In the genomic region with DNA sequence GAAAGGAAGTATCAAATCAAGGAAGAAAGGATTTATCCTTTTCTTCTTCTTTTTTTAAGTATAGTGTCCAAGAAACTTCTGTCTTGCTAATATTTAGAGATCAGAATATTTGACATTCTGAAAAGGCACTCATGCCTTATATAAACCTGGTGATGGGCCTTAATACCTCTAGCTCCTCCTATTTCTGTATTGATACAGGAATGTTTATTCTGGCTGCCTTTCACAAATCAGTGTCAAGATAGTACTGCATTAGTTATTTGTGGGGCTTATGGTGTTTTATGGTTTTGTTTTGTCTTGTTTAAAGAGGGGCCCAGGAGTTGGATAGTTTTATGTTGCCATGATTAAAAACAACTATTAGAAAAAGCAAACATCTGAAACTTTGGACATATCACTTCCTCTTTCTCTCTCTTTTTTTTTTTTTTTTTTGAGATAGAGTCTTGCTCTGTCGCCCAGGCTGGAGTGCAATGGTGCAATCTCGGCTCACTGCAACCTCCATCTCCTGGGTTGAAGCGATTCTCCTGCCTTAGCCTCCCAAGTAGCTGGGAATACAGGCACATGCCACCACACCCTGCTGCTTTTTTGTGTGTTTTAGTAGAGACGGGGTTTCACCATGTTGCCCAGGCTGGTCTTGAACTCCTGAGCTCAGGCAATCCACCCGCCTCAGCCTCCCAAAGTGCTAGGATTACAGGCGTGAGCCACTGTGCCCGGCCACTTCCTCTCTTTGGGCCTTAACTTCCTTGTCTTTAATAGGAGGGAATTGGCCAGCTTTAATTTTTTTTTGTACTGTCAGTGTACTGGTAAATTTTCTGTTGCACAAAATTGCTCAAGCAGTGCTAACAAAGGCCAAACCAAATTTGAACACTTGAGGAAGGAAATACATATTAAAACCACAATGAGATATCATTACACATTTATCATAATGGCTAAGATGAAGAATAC, we compare ENCODE assay signal across 8 cellular contexts.
A peak's percentile ranks its signal among the peaks of the same experiment; 100 is the strongest.
DNase-seq lines count a peak whose midpoint lies in the region; ATAC-seq and TF ChIP-seq lines count a peak whose summit lies in the region.
"Not testable (repeated sequence)": the region's sequence is repeated elsewhere in the genome, so short reads cannot be mapped to it uniquely, and the experiment has no call there.

No MANE protein-coding gene starts in this region.

- not testable (repeated sequence) for H3K9me3 Mint-ChIP-seq in IgD-negative memory B cell; T-helper 1 cell treated with Interleukin-12 subunit alpha and Interleukin-12 subunit beta and Interleukin-4 antibody, amounts not matched to agents 30 μg/mL and 1 μg/mL, for 36 hours; activated T-helper 1 cell treated with anti-CD3 and anti-CD28 coated beads, Interleukin-12 subunit alpha, Interleukin-12 subunit beta, Interleukin-2, Interleukin-4 antibody, amounts not matched to agents 30 ng/mL and 10 ng/mL and 1 ng/mL, durations not matched to agents 14 hours and 24 hours and 36 hours; naive thymus-derived CD8-positive, alpha-beta T cell

- 66 to 74% (median 70%) methylated on average over 7 of the region's 7 CpGs for WGBS in stomach, 5 donors

- POLR2A ChIA-PET in naive thymus-derived CD8-positive, alpha-beta T cell (lab: Charles Lee), result interaction anchor here (0.6 to 0.8 kb wide), 5 partner anchors 20 to 257 kb away, joined by 3 to 6 read pairs (median 3); no protein-coding TSS in a partner anchor

- peaks cover 71 to 78% (median 73%) of the 10 kb centered on the region in 3 donors for H3K4me1 Mint-ChIP-seq in IgD-negative memory B cell
- H3K4me1 Mint-ChIP-seq in T-helper 1 cell treated with Interleukin-12 subunit alpha and Interleukin-12 subunit beta and Interleukin-4 antibody, amounts not matched to agents 30 μg/mL and 1 μg/mL, for 36 hours (ENCODE audit: low read depth), result peaks cover 39% of the 10 kb centered on the region
- H3K4me1 Mint-ChIP-seq in activated T-helper 1 cell treated with anti-CD3 and anti-CD28 coated beads, Interleukin-12 subunit alpha, Interleukin-12 subunit beta, Interleukin-2, Interleukin-4 antibody, amounts not matched to agents 30 ng/mL and 10 ng/mL and 1 ng/mL, durations not matched to agents 14 hours and 24 hours and 36 hours (ENCODE audit: low read depth), result peaks cover 58% of the 10 kb centered on the region
- peaks cover 30 to 87% (median 71%) of the 10 kb centered on the region in 4 donors for H3K4me1 Mint-ChIP-seq in naive thymus-derived CD8-positive, alpha-beta T cell

- peak overlapping the region; percentile 48 for H3K27ac ChIP-seq in C4-2B
- peak overlapping the region; percentile 76 for H3K27ac ChIP-seq in left ventricle myocardium inferior (replicated peaks)
- peak overlapping the region in 4 of 5 donors; percentile 20 to 76 (median 70) for H3K27ac ChIP-seq in stomach

- H3K36me3 Mint-ChIP-seq in IgD-negative memory B cell, result peaks cover 15% of the 10 kb centered on the region
- peaks cover 21% of the 10 kb centered on the region for H3K36me3 Mint-ChIP-seq in T-helper 1 cell treated with Interleukin-12 subunit alpha and Interleukin-12 subunit beta and Interleukin-4 antibody, amounts not matched to agents 30 μg/mL and 1 μg/mL, for 36 hours (ENCODE audit: low read depth)
- peaks cover 26% of the 10 kb centered on the region for H3K36me3 Mint-ChIP-seq in activated T-helper 1 cell treated with anti-CD3 and anti-CD28 coated beads, Interleukin-12 subunit alpha, Interleukin-12 subunit beta, Interleukin-2, Interleukin-4 antibody, amounts not matched to agents 30 ng/mL and 10 ng/mL and 1 ng/mL, durations not matched to agents 14 hours and 24 hours and 36 hours (ENCODE audit: low read depth)
- peaks cover 0 to 45% (median 10%) of the 10 kb centered on the region in 3 donors for H3K36me3 Mint-ChIP-seq in naive thymus-derived CD8-positive, alpha-beta T cell

- peak overlapping the region; percentile 19 to 87 (median 74) for H3K4me3 Mint-ChIP-seq in IgD-negative memory B cell
- peak overlapping the region; percentile 19 for H3K4me3 Mint-ChIP-seq in T-helper 1 cell treated with Interleukin-12 subunit alpha and Interleukin-12 subunit beta and Interleukin-4 antibody, amounts not matched to agents 30 μg/mL and 1 μg/mL, for 36 hours
- not testable (repeated sequence) for H3K4me3 Mint-ChIP-seq in activated T-helper 1 cell treated with anti-CD3 and anti-CD28 coated beads, Interleukin-12 subunit alpha, Interleukin-12 subunit beta, Interleukin-2, Interleukin-4 antibody, amounts not matched to agents 30 ng/mL and 10 ng/mL and 1 ng/mL, durations not matched to agents 14 hours and 24 hours and 36 hours
- H3K4me3 Mint-ChIP-seq in naive thymus-derived CD8-positive, alpha-beta T cell, result peak overlapping the region in 6 of 10 donors; percentile 4 to 70 (median 18)

- not testable (repeated sequence) for TF ChIP-seq POLR2A in stomach (IDR thresholded peaks at IDR 0.05)

- DNase-seq in NOMO-1 treated with dmso at 0.1 percent for 144 hours (lab: John Stamatoyannopoulos, UW; ENCODE audit: unreplicated experiment), result peak; percentile 79
- DNase-seq in activated T-helper 1 cell treated with anti-CD3 and anti-CD28 coated beads, Interleukin-12 subunit alpha, Interleukin-12 subunit beta, Interleukin-2, Interleukin-4 antibody, amounts not matched to agents 30 ng/mL and 10 ng/mL and 1 ng/mL, durations not matched to agents 14 hours and 24 hours and 36 hours (ENCODE audit: low spot score); left ventricle myocardium inferior; naive thymus-derived CD8-positive, alpha-beta T cell; stomach: not testable (repeated sequence)

- TF ChIP-seq EP300 in stomach (IDR thresholded peaks at IDR 0.05), result not testable (repeated sequence)

- ATAC-seq in naive thymus-derived CD8-positive, alpha-beta T cell, result not testable (repeated sequence)

- peaks cover 67% of the 10 kb centered on the region for H3K4me1 ChIP-seq in left ventricle myocardium inferior
- H3K4me1 ChIP-seq in stomach, result peaks cover 24 to 57% (median 39%) of the 10 kb centered on the region in 4 donors

- not testable (repeated sequence) for H3K4me3 ChIP-seq in left ventricle myocardium inferior, stomach

- peak overlapping the region; percentile 59 to 96 (median 95) for H3K27ac Mint-ChIP-seq in IgD-negative memory B cell
- H3K27ac Mint-ChIP-seq in T-helper 1 cell treated with Interleukin-12 subunit alpha and Interleukin-12 subunit beta and Interleukin-4 antibody, amounts not matched to agents 30 μg/mL and 1 μg/mL, for 36 hours, result not testable (repeated sequence)
- peak overlapping the region; percentile 59 for H3K27ac Mint-ChIP-seq in activated T-helper 1 cell treated with anti-CD3 and anti-CD28 coated beads, Interleukin-12 subunit alpha, Interleukin-12 subunit beta, Interleukin-2, Interleukin-4 antibody, amounts not matched to agents 30 ng/mL and 10 ng/mL and 1 ng/mL, durations not matched to agents 14 hours and 24 hours and 36 hours
- peak overlapping the region in 6 of 10 donors; percentile 38 to 71 (median 58) for H3K27ac Mint-ChIP-seq in naive thymus-derived CD8-positive, alpha-beta T cell

- H3K27me3 ChIP-seq in left ventricle myocardium inferior (ENCODE audit: low read depth); stomach: not testable (repeated sequence)

- TF ChIP-seq CTCF in C4-2B (conservative IDR thresholded peaks at IDR 0.05); left ventricle myocardium inferior (IDR thresholded peaks at IDR 0.05; ENCODE audit: borderline replicate concordance); stomach (IDR thresholded peaks at IDR 0.05): not testable (repeated sequence)

- H3K27me3 Mint-ChIP-seq in IgD-negative memory B cell; T-helper 1 cell treated with Interleukin-12 subunit alpha and Interleukin-12 subunit beta and Interleukin-4 antibody, amounts not matched to agents 30 μg/mL and 1 μg/mL, for 36 hours (ENCODE audit: low read depth); activated T-helper 1 cell treated with anti-CD3 and anti-CD28 coated beads, Interleukin-12 subunit alpha, Interleukin-12 subunit beta, Interleukin-2, Interleukin-4 antibody, amounts not matched to agents 30 ng/mL and 10 ng/mL and 1 ng/mL, durations not matched to agents 14 hours and 24 hours and 36 hours (ENCODE audit: insufficient read depth); naive thymus-derived CD8-positive, alpha-beta T cell: not testable (repeated sequence)

- not testable (repeated sequence) for H3K9me3 ChIP-seq in left ventricle myocardium inferior (replicated peaks); stomach

- intact Hi-C loops in activated T-helper 1 cell treated with anti-CD3 and anti-CD28 coated beads, Interleukin-12 subunit alpha, Interleukin-12 subunit beta, Interleukin-2, Interleukin-4 antibody, amounts not matched to agents 30 ng/mL and 10 ng/mL and 1 ng/mL, durations not matched to agents 14 hours and 24 hours and 36 hours (cut with micrococcal nuclease), result loop anchor here (2.0 kb wide), 1 partner anchor 13 kb away; no protein-coding TSS in a partner anchor
- intact Hi-C loops in left ventricle myocardium inferior (cut with micrococcal nuclease); stomach (cut with DNase I; ENCODE audit: low total_unique reads): not testable (repeated sequence)

- H3K36me3 ChIP-seq in left ventricle myocardium inferior, result peaks cover 21% of the 10 kb centered on the region
- not testable (repeated sequence) for H3K36me3 ChIP-seq in stomach
